Comparison of ENCODE assay signal across 9 cellular contexts in the genomic region with DNA sequence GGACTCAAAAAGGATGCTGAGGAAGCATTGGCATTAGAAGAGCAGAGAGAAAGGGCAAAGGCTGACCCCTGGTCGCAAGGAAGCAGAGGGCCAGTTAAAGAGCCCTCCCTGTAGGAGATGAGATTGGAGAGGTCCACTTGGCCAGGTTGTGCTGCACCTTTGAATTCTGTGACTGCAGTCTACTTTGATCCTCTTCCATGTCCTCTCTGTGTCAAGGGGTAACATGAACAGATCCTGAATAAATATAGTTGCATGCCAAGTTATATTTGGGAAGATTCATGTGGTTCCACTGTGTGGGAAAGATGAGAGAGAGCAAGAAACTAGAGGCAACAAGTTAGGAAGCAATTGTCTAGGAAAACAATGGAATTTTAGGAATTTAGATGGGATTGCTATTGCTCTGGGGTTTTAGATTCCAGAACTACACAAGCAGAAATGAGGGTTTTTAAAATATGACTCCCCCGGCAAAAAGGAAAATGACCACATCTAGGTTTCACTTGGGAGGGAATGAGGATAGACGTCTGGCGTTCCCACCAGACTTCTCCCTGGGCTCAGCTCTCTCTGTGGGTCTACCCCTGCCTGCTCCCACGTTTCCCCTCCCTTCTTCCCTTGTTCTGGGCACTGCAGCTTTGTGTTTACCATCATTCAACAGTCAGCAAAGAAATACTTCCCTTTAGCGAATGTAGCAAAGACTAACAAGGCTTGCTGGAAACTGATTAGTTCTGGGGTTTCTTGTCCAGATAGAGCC.
DNase-seq lines count a peak whose midpoint lies in the region; TF ChIP-seq lines count a peak whose summit lies in the region.
"Had no signal": no experiment of that assay in that cellular context is flagged by ENCODE, and none has a peak within 500 bp of the region (broad histone marks: within the 10 kb centered on the region; RNA-seq: fewer than 3 reads in every experiment).

No MANE protein-coding gene starts in this region.

- H3K27me3 ChIP-seq in neutrophil: no peaks in the 10 kb centered on the region
- no peaks in the 10 kb centered on the region for H3K27me3 ChIP-seq in uterus

- H3K36me3 ChIP-seq in neutrophil: no peaks in the 10 kb centered on the region
- no peaks in the 10 kb centered on the region for H3K36me3 ChIP-seq in uterus

- H3K9me3 ChIP-seq in neutrophil: no peaks in the 10 kb centered on the region
- H3K9me3 ChIP-seq in uterus: no peaks in the 10 kb centered on the region

- no peak overlapping the region for H3K4me3 ChIP-seq in neutrophil (ENCODE audit: low read depth in 1 of 2, low read length in 1 of 2)
- no peak overlapping the region for H3K4me3 ChIP-seq in uterus

- no peak for TF ChIP-seq POLR2A in uterus (IDR thresholded peaks at IDR 0.05)

- peak; percentile 35 for DNase-seq in RPMI7951 (ENCODE audit: low read depth)
- DNase-seq in foreskin melanocyte: peak; percentile 24
- no peak for DNase-seq in uterus
- DNase-seq in cerebellar nuclear complex (lab: John Stamatoyannopoulos, UW): no peak
- DNase-seq in stimulated activated CD4-positive, alpha-beta T cell treated with anti-CD3 and anti-CD28 coated beads, Interleukin-4, amount 100 ng/mL, for 4 hours: no peak
- no peak for DNase-seq in activated effector memory CD4-positive, alpha-beta T cell treated with anti-CD3 and anti-CD28 coated beads, Interleukin-2, amount 50 U/mL, for 16 hours
- DNase-seq: H9, NCI-H146 had no signal

- intact Hi-C loops in uterus (cut with DNase I; ENCODE audit: low total_unique reads): no loop called here

- peak overlapping the region; percentile 77 for H3K27ac ChIP-seq in neutrophil
- peak overlapping the region; percentile 63 to 71 for H3K27ac ChIP-seq in uterus

- peaks cover 22 to 29% of the 10 kb centered on the region in 2 experiments for H3K4me1 ChIP-seq in neutrophil (ENCODE audit: control insufficient read depth in 1 of 2, insufficient read depth in 1 of 2, low read depth in 1 of 2, low read length in 1 of 2)
- H3K4me1 ChIP-seq in uterus: peaks cover 0 to 5% of the 10 kb centered on the region in 2 donors

- TF ChIP-seq CTCF in neutrophil (IDR thresholded peaks at IDR 0.05): no peak
- TF ChIP-seq CTCF in uterus (IDR thresholded peaks at IDR 0.05): no peak

Comparison
In these comparisons a context has a peak if more than half of its experiments do, and no peak if none do; other contexts are left out.
1. DNase-seq: peak in RPMI7951 (single experiment) and foreskin melanocyte (single experiment); none in uterus (0 of 2), cerebellar nuclear complex (0 of 2), stimulated activated CD4-positive, alpha-beta T cell treated with anti-CD3 and anti-CD28 coated beads, Interleukin-4, amount 100 ng/mL, for 4 hours (0 of 2) and activated effector memory CD4-positive, alpha-beta T cell treated with anti-CD3 and anti-CD28 coated beads, Interleukin-2, amount 50 U/mL, for 16 hours (single experiment).